Comparison of ENCODE assay signal across 1 cellular context in genomic region chr12:89494411-89495231, GRCh38.
A peak's percentile ranks its signal among the peaks of the same experiment; 100 is the strongest.
TF ChIP-seq lines count a peak whose summit lies in the region.

No MANE protein-coding gene starts in this region.

TF ChIP-seq in K562, 482 proteins besides CTCF, POLR2A, EP300 and RAD21 (continues in another document):
- TF ChIP-seq, protein P1, sequence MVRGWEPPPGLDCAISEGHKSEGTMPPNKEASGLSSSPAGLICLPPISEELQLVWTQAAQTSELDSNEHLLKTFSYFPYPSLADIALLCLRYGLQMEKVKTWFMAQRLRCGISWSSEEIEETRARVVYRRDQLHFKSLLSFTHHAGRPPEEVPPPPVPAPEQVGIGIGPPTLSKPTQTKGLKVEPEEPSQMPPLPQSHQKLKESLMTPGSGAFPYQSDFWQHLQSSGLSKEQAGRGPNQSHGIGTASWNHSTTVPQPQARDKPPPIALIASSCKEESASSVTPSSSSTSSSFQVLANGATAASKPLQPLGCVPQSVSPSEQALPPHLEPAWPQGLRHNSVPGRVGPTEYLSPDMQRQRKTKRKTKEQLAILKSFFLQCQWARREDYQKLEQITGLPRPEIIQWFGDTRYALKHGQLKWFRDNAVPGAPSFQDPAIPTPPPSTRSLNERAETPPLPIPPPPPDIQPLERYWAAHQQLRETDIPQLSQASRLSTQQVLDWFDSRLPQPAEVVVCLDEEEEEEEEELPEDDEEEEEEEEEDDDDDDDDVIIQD (CRISPR knock-in tag; IDR thresholded peaks at IDR 0.05) = no peak
- TF ChIP-seq ZNF133 (CRISPR knock-in tag; IDR thresholded peaks at IDR 0.05) (no peak), MITF (IDR thresholded peaks at IDR 0.05) (no peak), CBFB (CRISPR knock-in tag; IDR thresholded peaks at IDR 0.05) (no peak), SMC3 (conservative IDR thresholded peaks at IDR 0.05; ENCODE audit: insufficient read depth, low read depth, low read length) (no peak), HIVEP1 (CRISPR knock-in tag; IDR thresholded peaks at IDR 0.05) (no peak), PYGO2 (tag; IDR thresholded peaks at IDR 0.05) (no peak), FOXJ2 (tag; IDR thresholded peaks at IDR 0.05) (no peak), ZNF561 (CRISPR knock-in tag; conservative IDR thresholded peaks at IDR 0.05) (no peak), ZBTB34 (CRISPR knock-in tag; IDR thresholded peaks at IDR 0.05) (no peak), RCOR1 (IDR thresholded peaks at IDR 0.05; ENCODE audit: borderline replicate concordance in 1 of 2, low read depth in 2 of 2, low read length in 2 of 2) (no peak), PHF21A (IDR thresholded peaks at IDR 0.05; ENCODE audit: borderline replicate concordance, low read depth) (no peak), TAF7 (tag; IDR thresholded peaks at IDR 0.05) (no peak), PCBP1 (IDR thresholded peaks at IDR 0.05; ENCODE audit: low read depth, low read length, poor library complexity, severe bottlenecking) (no peak), NRF1 (conservative IDR thresholded peaks at IDR 0.05 in 1 of 2, IDR thresholded peaks at IDR 0.05 in 1 of 2) (peak in 1 of 2 experiments; percentile 35; a peak in 2 of 4 replicates), C11orf30 (IDR thresholded peaks at IDR 0.05; ENCODE audit: low read depth) (peak; percentile 62), ZZZ3 (IDR thresholded peaks at IDR 0.05) (no peak), SMARCA5 (IDR thresholded peaks at IDR 0.05) (no peak), RB1 (IDR thresholded peaks at IDR 0.05; ENCODE audit: low read depth) (no peak), ZNF76 (CRISPR knock-in tag; IDR thresholded peaks at IDR 0.05; ENCODE audit: borderline replicate concordance) (no peak), PKNOX1 (IDR thresholded peaks at IDR 0.05) (no peak), FOSL1 (tag; conservative IDR thresholded peaks at IDR 0.05) (0 out of 2 replicates have a peak, but pooled peaks have one; percentile 24)
- TF ChIP-seq, protein P2, sequence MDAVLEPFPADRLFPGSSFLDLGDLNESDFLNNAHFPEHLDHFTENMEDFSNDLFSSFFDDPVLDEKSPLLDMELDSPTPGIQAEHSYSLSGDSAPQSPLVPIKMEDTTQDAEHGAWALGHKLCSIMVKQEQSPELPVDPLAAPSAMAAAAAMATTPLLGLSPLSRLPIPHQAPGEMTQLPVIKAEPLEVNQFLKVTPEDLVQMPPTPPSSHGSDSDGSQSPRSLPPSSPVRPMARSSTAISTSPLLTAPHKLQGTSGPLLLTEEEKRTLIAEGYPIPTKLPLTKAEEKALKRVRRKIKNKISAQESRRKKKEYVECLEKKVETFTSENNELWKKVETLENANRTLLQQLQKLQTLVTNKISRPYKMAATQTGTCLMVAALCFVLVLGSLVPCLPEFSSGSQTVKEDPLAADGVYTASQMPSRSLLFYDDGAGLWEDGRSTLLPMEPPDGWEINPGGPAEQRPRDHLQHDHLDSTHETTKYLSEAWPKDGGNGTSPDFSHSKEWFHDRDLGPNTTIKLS (IDR thresholded peaks at IDR 0.05; ENCODE audit: borderline replicate concordance, low read depth) = peak; percentile 47; the same call in 1 of the 2 replicates
- TF ChIP-seq, protein P3, sequence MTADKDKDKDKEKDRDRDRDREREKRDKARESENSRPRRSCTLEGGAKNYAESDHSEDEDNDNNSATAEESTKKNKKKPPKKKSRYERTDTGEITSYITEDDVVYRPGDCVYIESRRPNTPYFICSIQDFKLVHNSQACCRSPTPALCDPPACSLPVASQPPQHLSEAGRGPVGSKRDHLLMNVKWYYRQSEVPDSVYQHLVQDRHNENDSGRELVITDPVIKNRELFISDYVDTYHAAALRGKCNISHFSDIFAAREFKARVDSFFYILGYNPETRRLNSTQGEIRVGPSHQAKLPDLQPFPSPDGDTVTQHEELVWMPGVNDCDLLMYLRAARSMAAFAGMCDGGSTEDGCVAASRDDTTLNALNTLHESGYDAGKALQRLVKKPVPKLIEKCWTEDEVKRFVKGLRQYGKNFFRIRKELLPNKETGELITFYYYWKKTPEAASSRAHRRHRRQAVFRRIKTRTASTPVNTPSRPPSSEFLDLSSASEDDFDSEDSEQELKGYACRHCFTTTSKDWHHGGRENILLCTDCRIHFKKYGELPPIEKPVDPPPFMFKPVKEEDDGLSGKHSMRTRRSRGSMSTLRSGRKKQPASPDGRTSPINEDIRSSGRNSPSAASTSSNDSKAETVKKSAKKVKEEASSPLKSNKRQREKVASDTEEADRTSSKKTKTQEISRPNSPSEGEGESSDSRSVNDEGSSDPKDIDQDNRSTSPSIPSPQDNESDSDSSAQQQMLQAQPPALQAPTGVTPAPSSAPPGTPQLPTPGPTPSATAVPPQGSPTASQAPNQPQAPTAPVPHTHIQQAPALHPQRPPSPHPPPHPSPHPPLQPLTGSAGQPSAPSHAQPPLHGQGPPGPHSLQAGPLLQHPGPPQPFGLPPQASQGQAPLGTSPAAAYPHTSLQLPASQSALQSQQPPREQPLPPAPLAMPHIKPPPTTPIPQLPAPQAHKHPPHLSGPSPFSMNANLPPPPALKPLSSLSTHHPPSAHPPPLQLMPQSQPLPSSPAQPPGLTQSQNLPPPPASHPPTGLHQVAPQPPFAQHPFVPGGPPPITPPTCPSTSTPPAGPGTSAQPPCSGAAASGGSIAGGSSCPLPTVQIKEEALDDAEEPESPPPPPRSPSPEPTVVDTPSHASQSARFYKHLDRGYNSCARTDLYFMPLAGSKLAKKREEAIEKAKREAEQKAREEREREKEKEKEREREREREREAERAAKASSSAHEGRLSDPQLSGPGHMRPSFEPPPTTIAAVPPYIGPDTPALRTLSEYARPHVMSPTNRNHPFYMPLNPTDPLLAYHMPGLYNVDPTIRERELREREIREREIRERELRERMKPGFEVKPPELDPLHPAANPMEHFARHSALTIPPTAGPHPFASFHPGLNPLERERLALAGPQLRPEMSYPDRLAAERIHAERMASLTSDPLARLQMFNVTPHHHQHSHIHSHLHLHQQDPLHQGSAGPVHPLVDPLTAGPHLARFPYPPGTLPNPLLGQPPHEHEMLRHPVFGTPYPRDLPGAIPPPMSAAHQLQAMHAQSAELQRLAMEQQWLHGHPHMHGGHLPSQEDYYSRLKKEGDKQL (CRISPR knock-in tag; IDR thresholded peaks at IDR 0.05; ENCODE audit: borderline replicate concordance) = no peak
- TF ChIP-seq, protein P4, sequence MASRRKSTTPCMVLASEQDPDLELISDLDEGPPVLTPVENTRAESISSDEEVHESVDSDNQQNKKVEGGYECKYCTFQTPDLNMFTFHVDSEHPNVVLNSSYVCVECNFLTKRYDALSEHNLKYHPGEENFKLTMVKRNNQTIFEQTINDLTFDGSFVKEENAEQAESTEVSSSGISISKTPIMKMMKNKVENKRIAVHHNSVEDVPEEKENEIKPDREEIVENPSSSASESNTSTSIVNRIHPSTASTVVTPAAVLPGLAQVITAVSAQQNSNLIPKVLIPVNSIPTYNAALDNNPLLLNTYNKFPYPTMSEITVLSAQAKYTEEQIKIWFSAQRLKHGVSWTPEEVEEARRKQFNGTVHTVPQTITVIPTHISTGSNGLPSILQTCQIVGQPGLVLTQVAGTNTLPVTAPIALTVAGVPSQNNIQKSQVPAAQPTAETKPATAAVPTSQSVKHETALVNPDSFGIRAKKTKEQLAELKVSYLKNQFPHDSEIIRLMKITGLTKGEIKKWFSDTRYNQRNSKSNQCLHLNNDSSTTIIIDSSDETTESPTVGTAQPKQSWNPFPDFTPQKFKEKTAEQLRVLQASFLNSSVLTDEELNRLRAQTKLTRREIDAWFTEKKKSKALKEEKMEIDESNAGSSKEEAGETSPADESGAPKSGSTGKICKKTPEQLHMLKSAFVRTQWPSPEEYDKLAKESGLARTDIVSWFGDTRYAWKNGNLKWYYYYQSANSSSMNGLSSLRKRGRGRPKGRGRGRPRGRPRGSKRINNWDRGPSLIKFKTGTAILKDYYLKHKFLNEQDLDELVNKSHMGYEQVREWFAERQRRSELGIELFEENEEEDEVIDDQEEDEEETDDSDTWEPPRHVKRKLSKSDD (conservative IDR thresholded peaks at IDR 0.05; ENCODE audit: low read length) = no peak
- TF ChIP-seq, protein P5, sequence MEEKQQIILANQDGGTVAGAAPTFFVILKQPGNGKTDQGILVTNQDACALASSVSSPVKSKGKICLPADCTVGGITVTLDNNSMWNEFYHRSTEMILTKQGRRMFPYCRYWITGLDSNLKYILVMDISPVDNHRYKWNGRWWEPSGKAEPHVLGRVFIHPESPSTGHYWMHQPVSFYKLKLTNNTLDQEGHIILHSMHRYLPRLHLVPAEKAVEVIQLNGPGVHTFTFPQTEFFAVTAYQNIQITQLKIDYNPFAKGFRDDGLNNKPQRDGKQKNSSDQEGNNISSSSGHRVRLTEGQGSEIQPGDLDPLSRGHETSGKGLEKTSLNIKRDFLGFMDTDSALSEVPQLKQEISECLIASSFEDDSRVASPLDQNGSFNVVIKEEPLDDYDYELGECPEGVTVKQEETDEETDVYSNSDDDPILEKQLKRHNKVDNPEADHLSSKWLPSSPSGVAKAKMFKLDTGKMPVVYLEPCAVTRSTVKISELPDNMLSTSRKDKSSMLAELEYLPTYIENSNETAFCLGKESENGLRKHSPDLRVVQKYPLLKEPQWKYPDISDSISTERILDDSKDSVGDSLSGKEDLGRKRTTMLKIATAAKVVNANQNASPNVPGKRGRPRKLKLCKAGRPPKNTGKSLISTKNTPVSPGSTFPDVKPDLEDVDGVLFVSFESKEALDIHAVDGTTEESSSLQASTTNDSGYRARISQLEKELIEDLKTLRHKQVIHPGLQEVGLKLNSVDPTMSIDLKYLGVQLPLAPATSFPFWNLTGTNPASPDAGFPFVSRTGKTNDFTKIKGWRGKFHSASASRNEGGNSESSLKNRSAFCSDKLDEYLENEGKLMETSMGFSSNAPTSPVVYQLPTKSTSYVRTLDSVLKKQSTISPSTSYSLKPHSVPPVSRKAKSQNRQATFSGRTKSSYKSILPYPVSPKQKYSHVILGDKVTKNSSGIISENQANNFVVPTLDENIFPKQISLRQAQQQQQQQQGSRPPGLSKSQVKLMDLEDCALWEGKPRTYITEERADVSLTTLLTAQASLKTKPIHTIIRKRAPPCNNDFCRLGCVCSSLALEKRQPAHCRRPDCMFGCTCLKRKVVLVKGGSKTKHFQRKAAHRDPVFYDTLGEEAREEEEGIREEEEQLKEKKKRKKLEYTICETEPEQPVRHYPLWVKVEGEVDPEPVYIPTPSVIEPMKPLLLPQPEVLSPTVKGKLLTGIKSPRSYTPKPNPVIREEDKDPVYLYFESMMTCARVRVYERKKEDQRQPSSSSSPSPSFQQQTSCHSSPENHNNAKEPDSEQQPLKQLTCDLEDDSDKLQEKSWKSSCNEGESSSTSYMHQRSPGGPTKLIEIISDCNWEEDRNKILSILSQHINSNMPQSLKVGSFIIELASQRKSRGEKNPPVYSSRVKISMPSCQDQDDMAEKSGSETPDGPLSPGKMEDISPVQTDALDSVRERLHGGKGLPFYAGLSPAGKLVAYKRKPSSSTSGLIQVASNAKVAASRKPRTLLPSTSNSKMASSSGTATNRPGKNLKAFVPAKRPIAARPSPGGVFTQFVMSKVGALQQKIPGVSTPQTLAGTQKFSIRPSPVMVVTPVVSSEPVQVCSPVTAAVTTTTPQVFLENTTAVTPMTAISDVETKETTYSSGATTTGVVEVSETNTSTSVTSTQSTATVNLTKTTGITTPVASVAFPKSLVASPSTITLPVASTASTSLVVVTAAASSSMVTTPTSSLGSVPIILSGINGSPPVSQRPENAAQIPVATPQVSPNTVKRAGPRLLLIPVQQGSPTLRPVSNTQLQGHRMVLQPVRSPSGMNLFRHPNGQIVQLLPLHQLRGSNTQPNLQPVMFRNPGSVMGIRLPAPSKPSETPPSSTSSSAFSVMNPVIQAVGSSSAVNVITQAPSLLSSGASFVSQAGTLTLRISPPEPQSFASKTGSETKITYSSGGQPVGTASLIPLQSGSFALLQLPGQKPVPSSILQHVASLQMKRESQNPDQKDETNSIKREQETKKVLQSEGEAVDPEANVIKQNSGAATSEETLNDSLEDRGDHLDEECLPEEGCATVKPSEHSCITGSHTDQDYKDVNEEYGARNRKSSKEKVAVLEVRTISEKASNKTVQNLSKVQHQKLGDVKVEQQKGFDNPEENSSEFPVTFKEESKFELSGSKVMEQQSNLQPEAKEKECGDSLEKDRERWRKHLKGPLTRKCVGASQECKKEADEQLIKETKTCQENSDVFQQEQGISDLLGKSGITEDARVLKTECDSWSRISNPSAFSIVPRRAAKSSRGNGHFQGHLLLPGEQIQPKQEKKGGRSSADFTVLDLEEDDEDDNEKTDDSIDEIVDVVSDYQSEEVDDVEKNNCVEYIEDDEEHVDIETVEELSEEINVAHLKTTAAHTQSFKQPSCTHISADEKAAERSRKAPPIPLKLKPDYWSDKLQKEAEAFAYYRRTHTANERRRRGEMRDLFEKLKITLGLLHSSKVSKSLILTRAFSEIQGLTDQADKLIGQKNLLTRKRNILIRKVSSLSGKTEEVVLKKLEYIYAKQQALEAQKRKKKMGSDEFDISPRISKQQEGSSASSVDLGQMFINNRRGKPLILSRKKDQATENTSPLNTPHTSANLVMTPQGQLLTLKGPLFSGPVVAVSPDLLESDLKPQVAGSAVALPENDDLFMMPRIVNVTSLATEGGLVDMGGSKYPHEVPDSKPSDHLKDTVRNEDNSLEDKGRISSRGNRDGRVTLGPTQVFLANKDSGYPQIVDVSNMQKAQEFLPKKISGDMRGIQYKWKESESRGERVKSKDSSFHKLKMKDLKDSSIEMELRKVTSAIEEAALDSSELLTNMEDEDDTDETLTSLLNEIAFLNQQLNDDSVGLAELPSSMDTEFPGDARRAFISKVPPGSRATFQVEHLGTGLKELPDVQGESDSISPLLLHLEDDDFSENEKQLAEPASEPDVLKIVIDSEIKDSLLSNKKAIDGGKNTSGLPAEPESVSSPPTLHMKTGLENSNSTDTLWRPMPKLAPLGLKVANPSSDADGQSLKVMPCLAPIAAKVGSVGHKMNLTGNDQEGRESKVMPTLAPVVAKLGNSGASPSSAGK (IDR thresholded peaks at IDR 0.05) = 0 out of 2 replicates have a peak, but pooled peaks have one; percentile 22
